17 cellular contexts compared by ENCODE assay signal in the genomic region with DNA sequence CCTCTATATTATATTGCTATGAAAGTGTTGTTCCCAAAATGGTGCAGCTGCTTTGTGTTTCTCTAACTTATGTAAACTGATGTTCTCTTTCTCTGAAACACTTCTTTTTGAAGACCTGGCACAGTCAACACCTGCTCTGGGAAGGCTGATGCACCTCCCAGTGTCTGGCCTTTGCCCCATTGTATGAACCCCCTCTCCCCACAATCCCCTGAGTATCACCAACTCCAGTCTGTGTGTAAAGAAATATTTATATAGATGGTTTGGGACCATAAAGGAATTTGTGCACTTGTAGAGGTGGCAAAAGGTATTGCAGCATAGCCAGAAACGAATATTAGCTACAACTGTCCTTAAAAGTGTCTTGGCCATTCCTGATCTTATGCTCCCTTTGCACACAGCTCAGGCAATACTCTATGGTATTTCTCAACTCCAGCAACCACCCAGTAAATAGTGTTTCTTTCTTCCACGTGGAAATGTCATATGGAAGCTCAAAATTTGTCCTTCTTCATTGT.
A peak's percentile ranks its signal among the peaks of the same experiment; 100 is the strongest.
DNase-seq lines count a peak whose midpoint lies in the region; ATAC-seq, FAIRE-seq and TF ChIP-seq lines count a peak whose summit lies in the region.
"Had no signal": no experiment of that assay in that cellular context is flagged by ENCODE, and none has a peak within 500 bp of the region (broad histone marks: within the 10 kb centered on the region; RNA-seq: fewer than 3 reads in every experiment).

No MANE protein-coding gene starts in this region.

- H4K20me1 ChIP-seq in keratinocyte (ENCODE audit: control insufficient read depth, extremely low read depth, insufficient read depth, low read length) = no peaks in the 10 kb centered on the region

- H3K36me3 ChIP-seq in keratinocyte (ENCODE audit: control insufficient read depth in 2 of 2, extremely low read depth in 1 of 2, insufficient read depth in 2 of 2, low read length in 2 of 2) = no peaks in the 10 kb centered on the region
- H3K36me3 ChIP-seq: spleen had no signal

- TF ChIP-seq CTCF in GM12872 (IDR thresholded peaks at IDR 0.05; ENCODE audit: insufficient read depth, low read depth, low read length) = peak; percentile 40; the same call in 1 of the 3 replicates
- peak in 2 of 3 experiments; percentile 6 to 25 for TF ChIP-seq CTCF in keratinocyte (optimal IDR thresholded peaks at IDR 0.05 in 1 of 3, IDR thresholded peaks at IDR 0.05 in 1 of 3, conservative IDR thresholded peaks at IDR 0.05 in 1 of 3; ENCODE audit: extremely low read depth in 1 of 3, insufficient read depth in 2 of 3, low read length in 3 of 3)
- no peak for TF ChIP-seq CTCF in GM13976 (IDR thresholded peaks at IDR 0.05; ENCODE audit: borderline replicate concordance, control extremely low read depth, extremely low read depth, insufficient read depth, missing control alignments)
- TF ChIP-seq CTCF in coronary artery (IDR thresholded peaks at IDR 0.05) = no peak

- dilution Hi-C loops in keratinocyte (cut with MboI; ENCODE audit: extremely low pct_ligation_motif_present, low sequenced_read_pairs) = no loop called here

- H3K27me3 ChIP-seq in keratinocyte (ENCODE audit: control insufficient read depth, extremely low read depth, insufficient read depth, low read length) = no peaks in the 10 kb centered on the region
- H3K27me3 ChIP-seq: spleen had no signal

- no peak for FAIRE-seq in keratinocyte (lab: Jason Lieb, UNC)
- FAIRE-seq: endometrium had no signal

- no peak overlapping the region for H2AFZ ChIP-seq in keratinocyte (ENCODE audit: control insufficient read depth, low read length)

- no peak overlapping the region for H3K4me2 ChIP-seq in keratinocyte (ENCODE audit: control insufficient read depth, extremely low read depth, insufficient read depth, low read depth, low read length)

- H3K79me2 ChIP-seq in keratinocyte (ENCODE audit: control insufficient read depth, insufficient read depth, low read length) = no peaks in the 10 kb centered on the region

- H3K9me3 ChIP-seq in keratinocyte (ENCODE audit: control insufficient read depth, low read depth, low read length) = no peaks in the 10 kb centered on the region
- H3K9me3 ChIP-seq: psoas muscle, spleen had no signal

- DNase-seq in RKO (ENCODE audit: low spot score) = peak; percentile 36
- no peak for DNase-seq in keratinocyte (ENCODE audit: low read depth, low spot score)
- DNase-seq in NCI-H1417 (lab: John Stamatoyannopoulos, UW) = no peak
- DNase-seq in GM13976 (ENCODE audit: low spot score) = no peak
- DNase-seq in coronary artery (ENCODE audit: low spot score) = no peak
- DNase-seq in Ammon's horn (ENCODE audit: low spot score) = no peak
- DNase-seq: activated CD8-positive, alpha-beta T cell treated with anti-CD3 and anti-CD28 coated beads, Interleukin-2, amount 10 ng/mL, durations not matched to agents 7 days and 5 days; AML-193; naive thymus-derived CD8-positive, alpha-beta T cell; NCI-H69; psoas muscle; RPMI8226; spleen had no signal

- no peaks in the 10 kb centered on the region for H3K9me1 ChIP-seq in keratinocyte (ENCODE audit: control insufficient read depth, extremely low read depth, insufficient read depth, low read length)

- no peaks in the 10 kb centered on the region for H3K4me1 ChIP-seq in keratinocyte (ENCODE audit: control insufficient read depth, extremely low read depth, insufficient read depth, low read length)
- H3K4me1 ChIP-seq: psoas muscle, spleen had no signal

- no peak overlapping the region for H3K9ac ChIP-seq in keratinocyte (ENCODE audit: control insufficient read depth, extremely low read depth, insufficient read depth, low read length)

- H3K4me3 ChIP-seq in keratinocyte (ENCODE audit: control insufficient read depth in 2 of 3, extremely low read depth in 1 of 3, insufficient read depth in 2 of 3, low read depth in 1 of 3, low read length in 3 of 3) (no peak overlapping the region), coronary artery (no peak overlapping the region)
- H3K4me3 ChIP-seq: lung, psoas muscle, spleen had no signal

- peak; percentile 63 for ATAC-seq in HG02938 (IDR thresholded peaks at IDR 0.05; ENCODE audit: unreplicated experiment)
- ATAC-seq: activated CD8-positive, alpha-beta T cell treated with anti-CD3 and anti-CD28 coated beads, Interleukin-2, amount 10 ng/mL, durations not matched to agents 7 days and 5 days; naive thymus-derived CD8-positive, alpha-beta T cell; psoas muscle had no signal

- H3K27ac ChIP-seq in keratinocyte (ENCODE audit: control insufficient read depth, insufficient read depth, low read length) (no peak overlapping the region), coronary artery (no peak overlapping the region)
- H3K27ac ChIP-seq: psoas muscle, spleen had no signal

- in situ Hi-C loops in GM13976 (cut with MboI; ENCODE audit: low sequenced_read_pairs, unreplicated experiment) = no loop called here

Comparison
In these comparisons a context has a peak if more than half of its experiments do, and no peak if none do; other contexts are left out.
1. CTCF ChIP-seq: peak in GM12872 (single experiment) and keratinocyte (2 of 3); none in GM13976 (single experiment) and coronary artery (single experiment).